In genomic region chr16:77353587-77354263, GRCh38 we compare ENCODE assay signal across 2 cellular contexts.
A peak's percentile ranks its signal among the peaks of the same experiment; 100 is the strongest.
TF ChIP-seq lines count a peak whose summit lies in the region.

No MANE protein-coding gene starts in this region.

TF ChIP-seq in A549, 52 proteins besides CTCF, POLR2A, EP300 and RAD21 (continued from another document):
- TF ChIP-seq CEBPB (IDR thresholded peaks at IDR 0.05) (peak in 1 of 2 experiments; percentile 58; a peak in 2 of 4 replicates), PBX3 (IDR thresholded peaks at IDR 0.05) (peak; percentile 56; the same call in 1 of the 2 replicates), RNF2 (IDR thresholded peaks at IDR 0.05; ENCODE audit: borderline replicate concordance, low read depth) (no peak), FOSL2 (IDR thresholded peaks at IDR 0.05) (no peak), FOSL2 (CRISPR knock-in tag; IDR thresholded peaks at IDR 0.05) (peak; percentile 57), JUN (IDR thresholded peaks at IDR 0.05) (0 out of 5 replicates have a peak, but pooled peaks of 1 of the 2 experiments have one; percentile 36), ZFP36 (IDR thresholded peaks at IDR 0.05; ENCODE audit: borderline replicate concordance, partially characterized antibody) (peak; percentile 23)

TF ChIP-seq in HepG2, 621 proteins besides CTCF, POLR2A, EP300 and RAD21 (continued from another document):
- TF ChIP-seq ETS1 (CRISPR knock-in tag; IDR thresholded peaks at IDR 0.05) (no peak), ZNF512B (CRISPR knock-in tag; IDR thresholded peaks at IDR 0.05; ENCODE audit: borderline replicate concordance) (no peak)
TF ChIP-seq in HepG2: peak in this region for 2.
